Comparison of ENCODE assay signal across 26 cellular contexts in genomic region chr1:11429226-11429625, GRCh38. TPM values are rescaled to one million over a fixed set of nuclear protein-coding genes. Genes with fewer than 3 reads are reported as not detected.
"Had no signal": no experiment of that assay in that cellular context is flagged by ENCODE, and none has a peak within 500 bp of the region (broad histone marks: within the 10 kb centered on the region; RNA-seq: fewer than 3 reads in every experiment).

No MANE protein-coding gene starts in this region.

- ATAC-seq: left ventricle myocardium superior, lower lobe of right lung, natural killer cell, right lobe of liver had no signal

- DNase-seq: colonic mucosa; effector CD8-positive, alpha-beta T cell; endodermal cell; foreskin melanocyte; hypothalamus; left ventricle myocardium superior; lower lobe of right lung; natural killer cell; right lobe of liver; small intestine; stimulated activated CD4-positive, alpha-beta T cell treated with anti-CD3 and anti-CD28 coated beads, Interleukin-12 subunit alpha, Interleukin-12 subunit beta, amount 100 ng/mL, for 4 hours; stimulated activated CD4-positive, alpha-beta T cell treated with anti-CD3 and anti-CD28 coated beads, Interleukin-1b, Interleukin-23, amount 100 ng/mL, for 48 hours; stimulated activated CD4-positive, alpha-beta T cell treated with anti-CD3 and anti-CD28 coated beads, Interleukin-4, amount 100 ng/mL, for 1 hour; stimulated activated CD8-positive, alpha-beta memory T cell treated with anti-CD3 and anti-CD28 coated beads, Interleukin-4, amount 100 ng/mL, for 48 hours; stimulated activated naive CD4-positive, alpha-beta T cell treated with Interleukin-2 at 50 U/mL for 16 hours; stomach; thyroid gland; trophoblast cell had no signal

- H3K27ac Mint-ChIP-seq: dendritic cell treated with granulocyte-macrophage colony-stimulating factor and Interleukin-4, amounts not matched to agents 40 ng/mL and 50 ng/mL, for 4 days; endodermal cell; natural killer cell; progenitor cell of endocrine pancreas had no signal

- H3K79me2 ChIP-seq: parathyroid adenoma had no signal

- H3K36me3 ChIP-seq: colonic mucosa, esophagus muscularis mucosa, lower lobe of right lung, right lobe of liver, stomach, thyroid gland, vagina had no signal

- H3K4me1 ChIP-seq: colonic mucosa, esophagus muscularis mucosa, lower lobe of right lung, parathyroid adenoma, right lobe of liver, stomach, thyroid gland, vagina had no signal

- H3K4me3 ChIP-seq: colonic mucosa, esophagus muscularis mucosa, lower lobe of right lung, right lobe of liver, stomach, thyroid gland, vagina had no signal

- H3K9ac ChIP-seq: parathyroid adenoma had no signal

- H3K27ac ChIP-seq: colonic mucosa, epithelial cell of prostate, esophagus muscularis mucosa, lower lobe of right lung, parathyroid adenoma, right lobe of liver, stomach, thyroid gland, vagina had no signal

- H3K27me3 ChIP-seq: colonic mucosa, right lobe of liver, thyroid gland, vagina had no signal

- H3K4me1 Mint-ChIP-seq: natural killer cell had no signal

- H3K4me3 Mint-ChIP-seq: dendritic cell treated with granulocyte-macrophage colony-stimulating factor and Interleukin-4, amounts not matched to agents 40 ng/mL and 50 ng/mL, for 4 days; endodermal cell; natural killer cell had no signal

- H3K27me3 Mint-ChIP-seq: dendritic cell treated with granulocyte-macrophage colony-stimulating factor and Interleukin-4, amounts not matched to agents 40 ng/mL and 50 ng/mL, for 4 days had no signal

- H3K9me3 Mint-ChIP-seq: dendritic cell treated with granulocyte-macrophage colony-stimulating factor and Interleukin-4, amounts not matched to agents 40 ng/mL and 50 ng/mL, for 4 days; endodermal cell; natural killer cell had no signal

- H3K9me3 ChIP-seq: colonic mucosa, esophagus muscularis mucosa, lower lobe of right lung, right lobe of liver, stomach, thyroid gland, vagina had no signal

- H3K36me3 Mint-ChIP-seq: natural killer cell had no signal

RNA-seq across cellular contexts. Expression of gene DISP3, which starts 49.7 kb away (rescaled TPM):
- total RNA-seq: esophagus muscularis mucosa, subcutaneous adipose tissue, thyroid gland, vagina had no signal
- polyA plus RNA-seq: keratinocyte had no signal
